Comparison of ENCODE assay signal across 8 cellular contexts in the genomic region with DNA sequence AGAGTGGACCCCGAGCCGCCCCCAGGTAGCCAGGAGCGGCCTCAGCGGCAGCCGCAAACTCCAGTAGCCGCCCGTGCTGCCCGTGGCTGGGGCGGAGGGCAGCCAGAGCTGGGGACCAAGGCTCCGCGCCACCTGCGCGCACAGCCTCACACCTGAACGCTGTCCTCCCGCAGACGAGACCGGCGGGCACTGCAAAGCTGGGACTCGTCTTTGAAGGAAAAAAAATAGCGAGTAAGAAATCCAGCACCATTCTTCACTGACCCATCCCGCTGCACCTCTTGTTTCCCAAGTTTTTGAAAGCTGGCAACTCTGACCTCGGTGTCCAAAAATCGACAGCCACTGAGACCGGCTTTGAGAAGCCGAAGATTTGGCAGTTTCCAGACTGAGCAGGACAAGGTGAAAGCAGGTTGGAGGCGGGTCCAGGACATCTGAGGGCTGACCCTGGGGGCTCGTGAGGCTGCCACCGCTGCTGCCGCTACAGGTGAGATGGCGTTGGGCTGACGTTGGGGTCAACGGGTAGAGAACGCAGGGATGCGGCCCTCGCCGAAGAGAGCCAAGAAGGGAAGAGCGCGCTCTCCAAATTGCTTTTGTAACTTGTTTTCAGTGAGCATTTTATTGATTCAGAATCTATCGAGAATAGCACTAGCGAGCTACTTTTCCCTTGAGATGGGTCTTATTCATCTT. TPM values are rescaled to one million over a fixed set of nuclear protein-coding genes. Genes with fewer than 3 reads are reported as not detected.
DNase-seq lines count a peak whose midpoint lies in the region; ATAC-seq and TF ChIP-seq lines count a peak whose summit lies in the region.

No MANE protein-coding gene starts in this region.

- H3K36me3 Mint-ChIP-seq in CD8-positive, alpha-beta T cell: peaks cover 46% of the 10 kb centered on the region

- H3K4me1 ChIP-seq in CD8-positive, alpha-beta T cell (ENCODE audit: insufficient read depth, low read length): peaks cover 25% of the 10 kb centered on the region
- peaks cover 30% of the 10 kb centered on the region for H3K4me1 ChIP-seq in HUES64 (ENCODE audit: insufficient read depth, low read length)
- no peaks in the 10 kb centered on the region for H3K4me1 ChIP-seq in iPS-15b (ENCODE audit: control insufficient read depth, insufficient read depth, low read length)
- H3K4me1 ChIP-seq in spleen: peaks cover 8 to 94% (median 71%) of the 10 kb centered on the region in 6 donors

- no peak for TF ChIP-seq POLR2A in spleen (IDR thresholded peaks at IDR 0.05)

- H3K9me3 ChIP-seq in CD8-positive, alpha-beta T cell (ENCODE audit: low read length): no peaks in the 10 kb centered on the region
- no peaks in the 10 kb centered on the region for H3K9me3 ChIP-seq in HUES64 (ENCODE audit: insufficient read depth, low read depth, low read length)
- no peaks in the 10 kb centered on the region for H3K9me3 ChIP-seq in iPS-15b (ENCODE audit: control insufficient read depth, insufficient read depth, low read length)
- no peaks in the 10 kb centered on the region for H3K9me3 ChIP-seq in spleen

- no peaks in the 10 kb centered on the region for H3K27me3 Mint-ChIP-seq in CD8-positive, alpha-beta T cell (ENCODE audit: low read depth)

- ATAC-seq in CD8-positive, alpha-beta T cell: peak; percentile 7
- ATAC-seq in GM21381 (IDR thresholded peaks at IDR 0.05; ENCODE audit: unreplicated experiment): peak; percentile 31

- peak overlapping the region; percentile 92 for H3K4me3 ChIP-seq in CD8-positive, alpha-beta T cell (ENCODE audit: low read depth, low read length)
- H3K4me3 ChIP-seq in HUES64 (ENCODE audit: low read length) (peak overlapping the region; percentile 76), iPS-15b (ENCODE audit: low read depth, low read length) (peak overlapping the region; percentile 69), spleen (peak overlapping the region; percentile 43 to 91 (median 78))

- H3K36me3 ChIP-seq in CD8-positive, alpha-beta T cell (ENCODE audit: insufficient read depth, low read length): no peaks in the 10 kb centered on the region
- no peaks in the 10 kb centered on the region for H3K36me3 ChIP-seq in HUES64 (ENCODE audit: insufficient read depth, low read length)
- H3K36me3 ChIP-seq in iPS-15b (ENCODE audit: control insufficient read depth, insufficient read depth, low read length): no peaks in the 10 kb centered on the region
- peaks cover 0 to 9% (median 0%) of the 10 kb centered on the region in 6 donors for H3K36me3 ChIP-seq in spleen

- no peak for TF ChIP-seq CTCF in CD8-positive, alpha-beta T cell (IDR thresholded peaks at IDR 0.05)
- no peak for TF ChIP-seq CTCF in spleen (IDR thresholded peaks at IDR 0.05 in 8 of 11, conservative IDR thresholded peaks at IDR 0.05 in 3 of 11)

- H3K4me1 Mint-ChIP-seq in CD8-positive, alpha-beta T cell (ENCODE audit: low read depth): peaks cover 56% of the 10 kb centered on the region

- H3K4me3 Mint-ChIP-seq in CD8-positive, alpha-beta T cell: peak overlapping the region; percentile 94

- H3K27me3 ChIP-seq in CD8-positive, alpha-beta T cell (ENCODE audit: insufficient read depth, low read length): no peaks in the 10 kb centered on the region
- H3K27me3 ChIP-seq in HUES64 (ENCODE audit: insufficient read depth, low read length): peaks cover 54% of the 10 kb centered on the region
- H3K27me3 ChIP-seq in iPS-15b (ENCODE audit: control insufficient read depth, insufficient read depth, low read length): peaks cover 50% of the 10 kb centered on the region
- peaks cover 0 to 22% (median 0%) of the 10 kb centered on the region in 7 donors for H3K27me3 ChIP-seq in spleen (replicated peaks in 1 of 7)

- CTCF ChIA-PET in CD8-positive, alpha-beta T cell (lab: Charles Lee): interaction anchor here (0.6 to 1.5 kb wide), 14 partner anchors 10 to 966 kb away, joined by 3 to 8 read pairs (median 4); no protein-coding TSS in a partner anchor

- 5% methylated on average over 40 of the region's 40 CpGs for WGBS in HUES64
- WGBS in spleen, 5 donors: 0 to 2% (median 1%) methylated on average over 38 to 40 of the region's 40 CpGs

- POLR2A ChIA-PET in CD8-positive, alpha-beta T cell (lab: Charles Lee): interaction anchor here (0.5 to 5.6 kb wide), 19 partner anchors 23 to 301 kb away, joined by 3 to 42 read pairs (median 4); no protein-coding TSS in a partner anchor

- H3K27ac ChIP-seq in CD8-positive, alpha-beta T cell (ENCODE audit: low read depth, low read length): peak overlapping the region; percentile 89
- H3K27ac ChIP-seq in HUES64 (ENCODE audit: low read depth, low read length) (no peak overlapping the region), spleen (peak overlapping the region; percentile 58 to 97 (median 90))

- intact Hi-C loops in CD8-positive, alpha-beta T cell (cut with DNase I, micrococcal nuclease): loop anchor here (1.0 to 10.0 kb wide), 11 partner anchors 8 to 1605 kb away; partner anchors contain the start of genes RPL37 (in 2 of the 2), FYB1 (in 1 of the 2), RICTOR (in 1 of the 2) and TTC33 (in 1 of the 2)
- intact Hi-C loops in spleen (cut with DNase I; ENCODE audit: low total_unique reads): loop anchor here (10.0 kb wide), 2 partner anchors 315 to 655 kb away; no protein-coding TSS in a partner anchor

- H3K27ac Mint-ChIP-seq in CD8-positive, alpha-beta T cell: peak overlapping the region; percentile 92

- H3K9ac ChIP-seq in HUES64 (ENCODE audit: low read depth, low read length) (peak overlapping the region; percentile 42; the same call in 1 of the 2 replicates), iPS-15b (ENCODE audit: low read depth, low read length) (peak overlapping the region; percentile 48)

- peak in 4 of 7 experiments; percentile 37 to 62 (median 40) for DNase-seq in CD8-positive, alpha-beta T cell
- peak; percentile 41 for DNase-seq in activated naive CD4-positive, alpha-beta T cell treated with anti-CD3 and anti-CD28 coated beads, Interleukin-2, amount 50 U/mL, for 16 hours
- DNase-seq in spleen (peak; percentile 86), hypothalamus (lab: John Stamatoyannopoulos, UW) (no peak), NCI-H1048 (lab: John Stamatoyannopoulos, UW) (no peak)

- H3K9me3 Mint-ChIP-seq in CD8-positive, alpha-beta T cell: no peaks in the 10 kb centered on the region

RNA-seq across cellular contexts. Expression of gene PTGER4, which starts 0.4 kb away (rescaled TPM):
- total RNA-seq in CD8-positive, alpha-beta T cell: 100 to 1,000 TPM; 334 to 371 TPM
- polyA plus RNA-seq in HUES64 (2013, experiment 1 of 2): 0.40 TPM
- polyA plus RNA-seq in HUES64 (2013, experiment 2 of 2): 1.1 TPM
- 100 to 1,000 TPM in 1 of 7 donors, 10 to 100 TPM in 6; 32.9 to 108 (median 36.9) TPM for total RNA-seq in spleen
- polyA plus RNA-seq in spleen: 1 to 10 TPM; 4.2 to 6.8 (median 6.3) TPM

Comparison
In these comparisons a context has a peak if more than half of its experiments do, and no peak if none do; other contexts are left out.
1. DNase-seq: peak in CD8-positive, alpha-beta T cell (4 of 7), activated naive CD4-positive, alpha-beta T cell treated with anti-CD3 and anti-CD28 coated beads, Interleukin-2, amount 50 U/mL, for 16 hours (single experiment) and spleen (single experiment); none in hypothalamus (0 of 51) and NCI-H1048 (single experiment).
2. Peak in every context shown above with its lines, with median percentiles within 50 percentile points of each other: H3K4me3 ChIP-seq.